Comparison of ENCODE assay signal across 8 cellular contexts in the genomic region with DNA sequence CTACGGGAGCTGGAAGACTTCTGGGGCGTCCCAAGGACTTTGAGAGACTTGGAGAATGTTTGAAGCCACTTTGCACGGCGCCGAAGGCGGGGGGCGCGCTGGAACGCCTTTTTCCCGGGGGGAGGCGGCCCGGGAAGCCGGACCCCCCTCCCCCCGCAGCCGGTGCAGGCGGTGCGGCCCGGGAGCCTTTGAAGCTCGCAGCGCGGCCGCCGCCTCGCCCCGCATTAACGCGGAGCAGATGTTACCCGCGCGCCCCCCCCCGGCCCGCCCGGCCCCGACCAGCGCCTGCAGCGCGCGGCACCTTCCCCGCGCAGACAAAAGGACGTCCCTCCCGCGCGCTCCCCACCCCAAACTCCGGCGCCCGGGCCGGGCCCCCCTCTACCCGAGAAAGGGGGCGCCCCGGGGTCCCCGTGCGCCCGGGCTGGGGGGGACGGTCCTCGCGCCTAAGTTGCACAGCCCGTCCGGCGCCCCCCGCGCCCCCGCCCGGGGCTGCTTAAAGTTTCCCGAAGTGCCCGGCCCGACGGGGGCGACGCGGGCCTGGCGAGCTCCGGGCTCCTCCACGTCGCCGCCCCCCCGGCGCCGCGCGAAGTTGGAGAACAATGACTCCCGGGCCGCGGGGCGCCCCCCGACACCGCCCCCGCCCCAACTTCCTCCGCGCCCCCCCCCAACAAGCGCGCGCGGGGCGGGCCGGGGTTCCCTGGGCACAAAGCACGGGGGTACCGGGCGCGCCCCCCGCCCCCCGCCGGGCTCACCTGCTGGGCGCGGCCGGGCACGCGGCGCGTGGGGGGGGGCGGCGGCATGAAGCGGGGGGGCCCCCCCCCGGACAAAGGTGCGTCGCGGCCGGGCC. TPM values are rescaled to one million over a fixed set of nuclear protein-coding genes. Genes with fewer than 3 reads are reported as not detected.
DNase-seq lines count a peak whose midpoint lies in the region; ATAC-seq and TF ChIP-seq lines count a peak whose summit lies in the region.

No MANE protein-coding gene starts in this region.

- H3K36me3 ChIP-seq in iPS-15b (ENCODE audit: control insufficient read depth, insufficient read depth, low read length) (peaks cover 30% of the 10 kb centered on the region), spleen (peaks cover 0 to 34% (median 9%) of the 10 kb centered on the region in 6 donors)

- intact Hi-C loops in spleen (cut with DNase I; ENCODE audit: low total_unique reads) = loop anchor here (5.0 kb wide), 1 partner anchor 44 kb away; a partner anchor contains a TSS

- H3K4me1 ChIP-seq in iPS-15b (ENCODE audit: control insufficient read depth, insufficient read depth, low read length) = peaks cover 2% of the 10 kb centered on the region
- peaks cover 18 to 81% (median 56%) of the 10 kb centered on the region in 6 donors for H3K4me1 ChIP-seq in spleen

- H3K27ac ChIP-seq in spleen = peak overlapping the region; percentile 51 to 100 (median 86)

- WGBS in spleen, 5 donors = 0 to 2% (median 1%) methylated on average over 6 to 115 of the region's 118 CpGs

- H3K27me3 ChIP-seq in iPS-15b (ENCODE audit: control insufficient read depth, insufficient read depth, low read length) (no peaks in the 10 kb centered on the region), spleen (replicated peaks in 1 of 7) (peaks cover 0 to 10% (median 0%) of the 10 kb centered on the region in 7 donors)

- peak overlapping the region; percentile 88 for H3K9ac ChIP-seq in iPS-15b (ENCODE audit: low read depth, low read length)

- peak; percentile 37 to 58 for DNase-seq in NCI-H524 (lab: John Stamatoyannopoulos, UW)
- DNase-seq in NCI-H524 treated with DMSO at 0.1 percent for 48 hours (lab: John Stamatoyannopoulos, UW) = no peak
- DNase-seq in RPMI8226 = peak; percentile 59
- peak; percentile 12 for DNase-seq in amniotic epithelial cell (ENCODE audit: low read depth)
- DNase-seq in spleen = peak; percentile 89
- DNase-seq in middle frontal gyrus (ENCODE audit: extremely low spot score, low spot score) = no peak

- H3K9me3 ChIP-seq in iPS-15b (ENCODE audit: control insufficient read depth, insufficient read depth, low read length) = no peaks in the 10 kb centered on the region
- H3K9me3 ChIP-seq in spleen = no peaks in the 10 kb centered on the region

- no peak for TF ChIP-seq POLR2A in spleen (IDR thresholded peaks at IDR 0.05)

- peak overlapping the region; percentile 74 for H3K4me3 ChIP-seq in iPS-15b (ENCODE audit: low read depth, low read length)
- H3K4me3 ChIP-seq in spleen = peak overlapping the region; percentile 80 to 98 (median 94)

- ATAC-seq in GM19328 (IDR thresholded peaks at IDR 0.05; ENCODE audit: unreplicated experiment) = no peak

- peak in 1 of 11 experiments; percentile 15 for TF ChIP-seq CTCF in spleen (IDR thresholded peaks at IDR 0.05 in 8 of 11, conservative IDR thresholded peaks at IDR 0.05 in 3 of 11)

RNA-seq across cellular contexts. Expression of a gene that starts 0.6 kb away (rescaled TPM):
- total RNA-seq in spleen = 100 to 1,000 TPM in 5 of 7 donors, 10 to 100 TPM in 2; 79.2 to 135 (median 107) TPM
- 10 to 100 TPM; 81.0 to 96.5 (median 88.9) TPM for polyA plus RNA-seq in spleen

RNA-seq across cellular contexts. Expression of a gene that starts 46.5 kb away (rescaled TPM):
- 100 to 1,000 TPM in 4 of 7 donors, 10 to 100 TPM in 3; 40.9 to 165 (median 129) TPM for total RNA-seq in spleen
- 100 to 1,000 TPM in 2 of 3 donors, 10 to 100 TPM in 1; 93.4 to 153 (median 145) TPM for polyA plus RNA-seq in spleen

RNA-seq across cellular contexts. Expression of a gene that starts 59.1 kb away (rescaled TPM):
- total RNA-seq in spleen = 10 to 100 TPM; 57.4 to 80.9 (median 74.3) TPM
- 100 to 1,000 TPM in 1 of 3 donors, 10 to 100 TPM in 2; 62.2 to 177 (median 89.3) TPM for polyA plus RNA-seq in spleen

Comparison
In these comparisons a context has a peak if more than half of its experiments do, and no peak if none do; other contexts are left out.
1. DNase-seq: peak in NCI-H524 (2 of 2), RPMI8226 (single experiment), amniotic epithelial cell (single experiment) and spleen (single experiment); none in NCI-H524 treated with DMSO at 0.1 percent for 48 hours (single experiment) and middle frontal gyrus (single experiment).